18 cellular contexts compared by ENCODE assay signal in genomic region chr2:98809878-98810587, GRCh38.
DNase-seq lines count a peak whose midpoint lies in the region; ATAC-seq and TF ChIP-seq lines count a peak whose summit lies in the region.
"Had no signal": no experiment of that assay in that cellular context is flagged by ENCODE, and none has a peak within 500 bp of the region (broad histone marks: within the 10 kb centered on the region; RNA-seq: fewer than 3 reads in every experiment).

No MANE protein-coding gene starts in this region.

- no peak overlapping the region for H3K4me3 ChIP-seq in hepatocyte
- H3K4me3 ChIP-seq in tibial artery, result peak overlapping the region in 1 of 2 donors; percentile 11

- no peaks in the 10 kb centered on the region for H3K9me2 ChIP-seq in hepatocyte (replicated peaks; ENCODE audit: insufficient read depth)

- H3K4me3 Mint-ChIP-seq in chondrocyte (ENCODE audit: unreplicated experiment), result peak overlapping the region; percentile 27
- H3K4me3 Mint-ChIP-seq: IgD-negative memory B cell had no signal

- ATAC-seq in left lobe of liver, result no peak
- ATAC-seq in HG03095 (IDR thresholded peaks at IDR 0.05; ENCODE audit: unreplicated experiment), result no peak
- ATAC-seq: Right ventricle myocardium inferior had no signal

- no peaks in the 10 kb centered on the region for H4K20me1 ChIP-seq in hepatocyte (ENCODE audit: insufficient read depth, poor library complexity, severe bottlenecking)

- no peaks in the 10 kb centered on the region for H3K27me3 Mint-ChIP-seq in chondrocyte (ENCODE audit: low read depth)

- intact Hi-C loops in tibial artery (cut with DNase I; ENCODE audit: low total_unique reads), result no loop called here

- H3K27me3 ChIP-seq in hepatocyte (no peaks in the 10 kb centered on the region), tibial artery (no peaks in the 10 kb centered on the region)

- peak; percentile 33 for DNase-seq in activated CD8-positive, alpha-beta memory T cell treated with anti-CD3 and anti-CD28 coated beads for 24 hours
- no peak for DNase-seq in activated CD8-positive, alpha-beta memory T cell treated with anti-CD3 and anti-CD28 coated beads, Interleukin-2, amount 50 U/mL, for 48 hours
- DNase-seq in chondrocyte (ENCODE audit: low spot score) (no peak), left lobe of liver (ENCODE audit: low spot score) (peak; percentile 5), hepatocyte (ENCODE audit: low spot score) (no peak), tibial artery (no peak), cortex of kidney (lab: John Stamatoyannopoulos, UW) (no peak)
- DNase-seq: 8988T, DMS 273 treated with DMSO at 0.1 percent for 48 hours, H7, Kasumi-1, MM.1S, NCI-H1092 treated with DMSO at 0.1 percent for 48 hours, NCI-H1694, NCI-H2081 treated with DMSO at 0.1 percent for 48 hours had no signal

- no peaks in the 10 kb centered on the region for H3K36me3 ChIP-seq in hepatocyte (replicated peaks; ENCODE audit: insufficient read depth, low read depth)
- H3K36me3 ChIP-seq in tibial artery, result no peaks in the 10 kb centered on the region

- peaks cover 52% of the 10 kb centered on the region for H3K4me1 Mint-ChIP-seq in chondrocyte (ENCODE audit: low read depth)
- H3K4me1 Mint-ChIP-seq: IgD-negative memory B cell had no signal

- peak overlapping the region; percentile 46 for H3K27ac Mint-ChIP-seq in chondrocyte (ENCODE audit: unreplicated experiment)
- H3K27ac Mint-ChIP-seq: IgD-negative memory B cell had no signal

- H3K9me3 Mint-ChIP-seq in chondrocyte (ENCODE audit: low read depth), result no peaks in the 10 kb centered on the region
- H3K9me3 Mint-ChIP-seq: IgD-negative memory B cell had no signal

- H3K4me2 ChIP-seq in hepatocyte, result no peak overlapping the region

- WGBS in hepatocyte (ENCODE audit: low lambda C conversion rate, missing lambda C conversion rate), result 68% methylated on average over 7 of the region's 7 CpGs

- H3K27ac ChIP-seq in hepatocyte (no peak overlapping the region), tibial artery (peak overlapping the region in 1 of 2 donors; percentile 21)

- no peaks in the 10 kb centered on the region for H3K9me3 ChIP-seq in hepatocyte (ENCODE audit: low read depth)
- H3K9me3 ChIP-seq in tibial artery, result no peaks in the 10 kb centered on the region

- no peak for TF ChIP-seq CTCF in chondrocyte (IDR thresholded peaks at IDR 0.05)
- TF ChIP-seq CTCF in hepatocyte (IDR thresholded peaks at IDR 0.05; ENCODE audit: poor library complexity), result no peak
- no peak for TF ChIP-seq CTCF in tibial artery (IDR thresholded peaks at IDR 0.05)

- H3K4me1 ChIP-seq in hepatocyte (ENCODE audit: insufficient read depth) (peaks cover 18% of the 10 kb centered on the region), tibial artery (peaks cover 0 to 48% (median 43%) of the 10 kb centered on the region in 4 donors)

- no peaks in the 10 kb centered on the region for H3K79me2 ChIP-seq in hepatocyte

- H2AFZ ChIP-seq in hepatocyte, result no peak overlapping the region

- peaks cover 1% of the 10 kb centered on the region for H3K36me3 Mint-ChIP-seq in chondrocyte (ENCODE audit: low read depth)

Comparison
In these comparisons a context has a peak if more than half of its experiments do, and no peak if none do; other contexts are left out.
1. DNase-seq: peak in activated CD8-positive, alpha-beta memory T cell treated with anti-CD3 and anti-CD28 coated beads for 24 hours (single experiment) and left lobe of liver (single experiment); none in activated CD8-positive, alpha-beta memory T cell treated with anti-CD3 and anti-CD28 coated beads, Interleukin-2, amount 50 U/mL, for 48 hours (single experiment), chondrocyte (single experiment), hepatocyte (single experiment), tibial artery (0 of 2) and cortex of kidney (single experiment).